18 cellular contexts compared by ENCODE assay signal in the genomic region with DNA sequence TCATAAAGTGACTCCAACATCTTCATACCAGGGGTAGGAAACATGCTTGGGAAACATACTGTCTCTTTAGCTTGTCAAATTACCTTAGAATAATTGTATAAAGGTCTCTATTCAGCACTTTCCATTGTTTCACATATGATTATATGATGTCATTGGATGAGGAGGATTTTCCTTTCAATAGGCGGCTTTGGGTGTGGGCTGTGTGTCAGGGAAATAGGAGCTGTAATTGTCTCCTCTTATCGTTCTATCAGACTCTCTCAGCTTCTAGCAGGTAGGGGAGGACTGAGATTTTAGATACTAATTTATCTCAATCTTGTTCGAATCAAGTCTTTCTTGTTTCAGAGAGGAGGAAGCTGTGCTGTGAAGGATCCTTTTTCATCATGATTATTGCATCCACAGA.
DNase-seq lines count a peak whose midpoint lies in the region; ATAC-seq and TF ChIP-seq lines count a peak whose summit lies in the region.
"Had no signal": no experiment of that assay in that cellular context is flagged by ENCODE, and none has a peak within 500 bp of the region (broad histone marks: within the 10 kb centered on the region; RNA-seq: fewer than 3 reads in every experiment).

No MANE protein-coding gene starts in this region.

- H3K36me3 ChIP-seq in left ventricle myocardium inferior = no peaks in the 10 kb centered on the region
- H3K36me3 ChIP-seq: BLaER1 had no signal

- ATAC-seq in left ventricle myocardium superior = no peak
- no peak for ATAC-seq in HG03439 (IDR thresholded peaks at IDR 0.05; ENCODE audit: unreplicated experiment)
- ATAC-seq: GM23338, HCT116 had no signal

- H3K4me3 Mint-ChIP-seq in endothelial cell (ENCODE audit: unreplicated experiment) (no peak overlapping the region), type B pancreatic cell (no peak overlapping the region)
- H3K4me3 Mint-ChIP-seq: CD14-positive monocyte; CD4-positive, alpha-beta memory T cell; GM23338 had no signal

- H3K4me3 ChIP-seq in left ventricle myocardium inferior = no peak overlapping the region
- H3K4me3 ChIP-seq: BLaER1, GM23338 had no signal

- H3K36me3 Mint-ChIP-seq in endothelial cell (ENCODE audit: low read depth, unreplicated experiment) (no peaks in the 10 kb centered on the region), type B pancreatic cell (no peaks in the 10 kb centered on the region)
- H3K36me3 Mint-ChIP-seq: CD14-positive monocyte had no signal

- no peak for TF ChIP-seq CTCF in left ventricle myocardium inferior (IDR thresholded peaks at IDR 0.05; ENCODE audit: borderline replicate concordance)
- no peak for TF ChIP-seq CTCF in endothelial cell (IDR thresholded peaks at IDR 0.05; ENCODE audit: unreplicated experiment)
- TF ChIP-seq CTCF in type B pancreatic cell (conservative IDR thresholded peaks at IDR 0.05) = no peak

- intact Hi-C loops in left ventricle myocardium inferior (cut with micrococcal nuclease) = no loop called here
- intact Hi-C loops in left ventricle myocardium superior (cut with micrococcal nuclease) = no loop called here

- H3K9me3 ChIP-seq in left ventricle myocardium inferior (replicated peaks) = no peaks in the 10 kb centered on the region

- peak overlapping the region; percentile 31 for H3K27ac ChIP-seq in left ventricle myocardium inferior (replicated peaks)
- H3K27ac ChIP-seq: BLaER1 had no signal

- H3K27me3 Mint-ChIP-seq in endothelial cell (ENCODE audit: unreplicated experiment) = peaks cover 1% of the 10 kb centered on the region
- H3K27me3 Mint-ChIP-seq in type B pancreatic cell = no peaks in the 10 kb centered on the region

- no peaks in the 10 kb centered on the region for H3K27me3 ChIP-seq in left ventricle myocardium inferior (ENCODE audit: low read depth)
- H3K27me3 ChIP-seq: BLaER1 had no signal

- H3K27ac Mint-ChIP-seq in endothelial cell (ENCODE audit: unreplicated experiment) (peak overlapping the region; percentile 76), type B pancreatic cell (peak overlapping the region; percentile 82)
- H3K27ac Mint-ChIP-seq: GM23338 had no signal

- H3K4me1 ChIP-seq in left ventricle myocardium inferior = no peaks in the 10 kb centered on the region
- H3K4me1 ChIP-seq: BLaER1 had no signal

- H3K9me3 Mint-ChIP-seq in endothelial cell (ENCODE audit: unreplicated experiment) (no peaks in the 10 kb centered on the region), type B pancreatic cell (peaks cover 8% of the 10 kb centered on the region)

- H3K4me1 Mint-ChIP-seq in endothelial cell (ENCODE audit: unreplicated experiment) = peaks cover 2% of the 10 kb centered on the region
- no peaks in the 10 kb centered on the region for H3K4me1 Mint-ChIP-seq in type B pancreatic cell (ENCODE audit: unreplicated experiment)
- H3K4me1 Mint-ChIP-seq: GM23338 had no signal

- DNase-seq in left ventricle myocardium inferior (no peak), left ventricle myocardium superior (no peak), NCI-H748 (lab: John Stamatoyannopoulos, UW; ENCODE audit: unreplicated experiment) (peak; percentile 36), endothelial cell (ENCODE audit: low spot score) (no peak), type B pancreatic cell (ENCODE audit: extremely low spot score, unreplicated experiment) (no peak), germinal center (ENCODE audit: low spot score) (no peak)
- no peak for DNase-seq in effector CD4-positive, alpha-beta T cell
- DNase-seq: 8988T; CD4-positive, alpha-beta memory T cell; DMS153; DMS79; GDM1; H7 had no signal
